9 cellular contexts compared by ENCODE assay signal in the genomic region with DNA sequence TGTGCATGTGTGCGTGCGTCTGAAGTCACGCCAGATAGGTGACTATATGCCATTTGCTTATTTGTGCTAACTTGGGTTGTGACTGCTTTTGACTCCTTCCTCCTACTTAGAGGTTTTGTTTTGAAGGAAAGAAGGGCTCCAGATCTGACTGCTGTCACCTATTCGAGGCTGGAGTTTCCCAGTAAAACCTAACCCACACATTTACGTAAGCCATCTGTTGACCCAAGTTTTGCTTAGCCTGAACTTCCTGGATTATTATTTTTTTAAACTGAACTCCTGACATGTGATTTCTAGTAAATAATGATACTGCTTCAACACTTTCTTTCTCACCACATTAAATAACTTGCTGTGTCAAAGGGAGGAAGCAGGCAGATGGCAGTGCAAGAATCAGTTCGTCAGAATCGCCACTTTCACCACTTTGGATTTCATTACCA. TPM values are rescaled to one million over a fixed set of nuclear protein-coding genes. Genes with fewer than 3 reads are reported as not detected.
DNase-seq lines count a peak whose midpoint lies in the region; ATAC-seq and TF ChIP-seq lines count a peak whose summit lies in the region.
"Had no signal": no experiment of that assay in that cellular context is flagged by ENCODE, and none has a peak within 500 bp of the region (broad histone marks: within the 10 kb centered on the region; RNA-seq: fewer than 3 reads in every experiment).

No MANE protein-coding gene starts in this region.

- no peaks in the 10 kb centered on the region for H3K27me3 ChIP-seq in neutrophil

- no peaks in the 10 kb centered on the region for H3K9me3 ChIP-seq in neutrophil

- H3K4me3 Mint-ChIP-seq in progenitor cell of endocrine pancreas (ENCODE audit: low read depth) = no peak overlapping the region

- TF ChIP-seq CTCF in neutrophil (IDR thresholded peaks at IDR 0.05) = no peak
- TF ChIP-seq CTCF in progenitor cell of endocrine pancreas (IDR thresholded peaks at IDR 0.05; ENCODE audit: unreplicated experiment) = no peak

- no peaks in the 10 kb centered on the region for H3K36me3 Mint-ChIP-seq in progenitor cell of endocrine pancreas (ENCODE audit: insufficient read depth)

- no peaks in the 10 kb centered on the region for H3K36me3 ChIP-seq in neutrophil

- H3K27ac Mint-ChIP-seq in progenitor cell of endocrine pancreas = no peak overlapping the region

- H3K4me3 ChIP-seq in neutrophil (ENCODE audit: low read depth in 1 of 2, low read length in 1 of 2) = peak overlapping the region in 1 of 2 experiments; percentile 19
- H3K4me3 ChIP-seq: K562 had no signal

- no peaks in the 10 kb centered on the region for H3K27me3 Mint-ChIP-seq in progenitor cell of endocrine pancreas

- no peaks in the 10 kb centered on the region for H3K4me1 Mint-ChIP-seq in progenitor cell of endocrine pancreas (ENCODE audit: low read depth)

- ATAC-seq in GM18868 (IDR thresholded peaks at IDR 0.05; ENCODE audit: unreplicated experiment) = peak; percentile 27
- ATAC-seq in HG02642 (IDR thresholded peaks at IDR 0.05; ENCODE audit: poor library complexity, unreplicated experiment) = peak; percentile 33
- no peak for ATAC-seq in HG03159 (IDR thresholded peaks at IDR 0.05; ENCODE audit: unreplicated experiment)
- ATAC-seq: K562 had no signal

- peak; percentile 18 for DNase-seq in activated CD4-positive, alpha-beta T cell treated with anti-CD3 and anti-CD28 coated beads, Interleukin-2, amount 50 U/mL, for 4 hours
- DNase-seq in progenitor cell of endocrine pancreas (ENCODE audit: low spot score, unreplicated experiment) (no peak), GF-D8 (lab: John Stamatoyannopoulos, UW) (no peak)

- H3K27ac ChIP-seq in neutrophil = peak overlapping the region; percentile 66

- H3K4me1 ChIP-seq in neutrophil (ENCODE audit: control insufficient read depth in 1 of 2, insufficient read depth in 1 of 2, low read depth in 1 of 2, low read length in 1 of 2) = peaks cover 35 to 39% of the 10 kb centered on the region in 2 experiments

- H3K9me3 Mint-ChIP-seq in progenitor cell of endocrine pancreas (ENCODE audit: low read depth) = no peaks in the 10 kb centered on the region

RNA-seq across cellular contexts. Expression of gene DTHD1, which starts 41.5 kb away (rescaled TPM):
- 0.12 and 0.29 TPM in 2 replicates for total RNA-seq in progenitor cell of endocrine pancreas
- total RNA-seq: dermis microvascular lymphatic vessel endothelial cell, K562 had no signal

Comparison
In these comparisons a context has a peak if more than half of its experiments do, and no peak if none do; other contexts are left out.
1. DNase-seq: peak in activated CD4-positive, alpha-beta T cell treated with anti-CD3 and anti-CD28 coated beads, Interleukin-2, amount 50 U/mL, for 4 hours (2 of 2); none in progenitor cell of endocrine pancreas (single experiment) and GF-D8 (single experiment).